Comparison of ENCODE assay signal across 9 cellular contexts in genomic region chr1:155256101-155256852, GRCh38. TPM values are rescaled to one million over a fixed set of nuclear protein-coding genes. Genes with fewer than 3 reads are reported as not detected.
DNase-seq lines count a peak whose midpoint lies in the region; ATAC-seq, FAIRE-seq and TF ChIP-seq lines count a peak whose summit lies in the region.
"Had no signal": no experiment of that assay in that cellular context is flagged by ENCODE, and none has a peak within 500 bp of the region (broad histone marks: within the 10 kb centered on the region; RNA-seq: fewer than 3 reads in every experiment).

No MANE protein-coding gene starts in this region.

- no peaks in the 10 kb centered on the region for H3K27me3 Mint-ChIP-seq in activated T-cell treated with anti-CD3 and anti-CD28 coated beads, Interleukin-2, amount 50 U/mL, for 72 hours (ENCODE audit: low read depth)
- no peaks in the 10 kb centered on the region for H3K27me3 Mint-ChIP-seq in type B pancreatic cell

- H3K4ac ChIP-seq in mesendoderm (ENCODE audit: low read depth, low read length) = no peak overlapping the region

- no peak for TF ChIP-seq CTCF in type B pancreatic cell (conservative IDR thresholded peaks at IDR 0.05)
- no peak for TF ChIP-seq CTCF in GM13977 (IDR thresholded peaks at IDR 0.05; ENCODE audit: extremely low read depth, insufficient read depth, missing control alignments)

- no peak for ATAC-seq in activated T-cell treated with anti-CD3 and anti-CD28 coated beads, Interleukin-2, amount 50 U/mL, for 72 hours (replicated peaks in 1 of 2)

- FAIRE-seq in frontal cortex (lab: Jason Lieb, UNC) = no peak

- H3K27ac Mint-ChIP-seq in activated T-cell treated with anti-CD3 and anti-CD28 coated beads, Interleukin-2, amount 50 U/mL, for 72 hours = no peak overlapping the region
- H3K27ac Mint-ChIP-seq in type B pancreatic cell = peak overlapping the region; percentile 87

- peak overlapping the region; percentile 86 for H3K9ac ChIP-seq in mesendoderm (ENCODE audit: low read length)

- H3K56ac ChIP-seq in mesendoderm (ENCODE audit: low read length) = peak overlapping the region; percentile 95

- peak overlapping the region; percentile 95 for H3K4me2 ChIP-seq in mesendoderm (ENCODE audit: low read length)

- no peak overlapping the region for H4K8ac ChIP-seq in mesendoderm (ENCODE audit: low read depth, low read length)

- H2BK15ac ChIP-seq in mesendoderm (replicated peaks; ENCODE audit: low read depth) = no peak overlapping the region

- in situ Hi-C loops in GM13977 (cut with MboI; ENCODE audit: low pct_unique_long_range_greater_than_20kb, low sequenced_read_pairs, unreplicated experiment) = loop anchor here (25.0 kb wide), 1 partner anchor 331 kb away; no protein-coding TSS in a partner anchor

- H3K4me3 Mint-ChIP-seq in activated T-cell treated with anti-CD3 and anti-CD28 coated beads, Interleukin-2, amount 50 U/mL, for 72 hours = peak overlapping the region; percentile 85 to 92
- peak overlapping the region; percentile 91 for H3K4me3 Mint-ChIP-seq in type B pancreatic cell

- peak overlapping the region; percentile 90 for H3K27ac ChIP-seq in caudate nucleus (ENCODE audit: low read depth, low read length)
- H3K27ac ChIP-seq in mesendoderm (ENCODE audit: low read depth, low read length) = no peak overlapping the region

- H3K4me1 Mint-ChIP-seq in activated T-cell treated with anti-CD3 and anti-CD28 coated beads, Interleukin-2, amount 50 U/mL, for 72 hours (ENCODE audit: low read depth) = peaks cover 47% of the 10 kb centered on the region
- peaks cover 34% of the 10 kb centered on the region for H3K4me1 Mint-ChIP-seq in type B pancreatic cell (ENCODE audit: unreplicated experiment)

- H3K79me1 ChIP-seq in mesendoderm (ENCODE audit: low read length) = peaks cover 8% of the 10 kb centered on the region

- peaks cover 2% of the 10 kb centered on the region for H3K79me2 ChIP-seq in mesendoderm (ENCODE audit: control insufficient read depth, insufficient read depth, low read length)

- DNase-seq in activated T-cell treated with anti-CD3 and anti-CD28 coated beads, Interleukin-2, amount 50 U/mL, for 72 hours = no peak
- DNase-seq in activated T-cell treated with anti-CD3 and anti-CD28 coated beads, Interleukin-2, amount 50 U/mL, for 1 hour = no peak
- DNase-seq in caudate nucleus (lab: John Stamatoyannopoulos, UW) (no peak), mesendoderm (no peak), type B pancreatic cell (ENCODE audit: extremely low spot score, unreplicated experiment) (no peak), frontal cortex (ENCODE audit: low spot score in 2 of 2) (no peak), GM13977 (ENCODE audit: low spot score) (no peak), NCI-H1048 (lab: John Stamatoyannopoulos, UW) (no peak)

- WGBS in mesendoderm (ENCODE audit: extremely low coverage, insufficient coverage, low lambda C conversion rate) = no CpG with 5 or more reads among the region's 19 CpGs

- no peak overlapping the region for H4K5ac ChIP-seq in mesendoderm (ENCODE audit: low read length)

- H3K4me3 ChIP-seq in mesendoderm (ENCODE audit: low read length) = no peak overlapping the region

- H3K4me1 ChIP-seq in mesendoderm (ENCODE audit: control insufficient read depth, low read depth, low read length) = peaks cover 8% of the 10 kb centered on the region

- no peak overlapping the region for H3K18ac ChIP-seq in mesendoderm (ENCODE audit: low read length)

- H2BK120ac ChIP-seq in mesendoderm (ENCODE audit: low read depth, low read length) = no peak overlapping the region

- H3K36me3 Mint-ChIP-seq in activated T-cell treated with anti-CD3 and anti-CD28 coated beads, Interleukin-2, amount 50 U/mL, for 72 hours (ENCODE audit: insufficient read depth in 2 of 2) = peaks cover 8 to 24% of the 10 kb centered on the region in 2 donors
- H3K36me3 Mint-ChIP-seq in type B pancreatic cell = peaks cover 21% of the 10 kb centered on the region

- H3K27me3 ChIP-seq in mesendoderm (ENCODE audit: insufficient read depth, low read length, poor library complexity) = no peaks in the 10 kb centered on the region

- H2BK5ac ChIP-seq in mesendoderm (ENCODE audit: low read length) = no peak overlapping the region

- no peaks in the 10 kb centered on the region for H3K9me3 Mint-ChIP-seq in activated T-cell treated with anti-CD3 and anti-CD28 coated beads, Interleukin-2, amount 50 U/mL, for 72 hours
- no peaks in the 10 kb centered on the region for H3K9me3 Mint-ChIP-seq in type B pancreatic cell

- H3K23ac ChIP-seq in mesendoderm (ENCODE audit: low read length) = no peak overlapping the region

- no peak overlapping the region for H2AK5ac ChIP-seq in mesendoderm (ENCODE audit: low read length)

- peaks cover 3% of the 10 kb centered on the region for H3K36me3 ChIP-seq in mesendoderm (ENCODE audit: control insufficient read depth, insufficient read depth, low read length)

RNA-seq across cellular contexts. Expression of gene ENTREP3, which starts 1.0 kb away (rescaled TPM):
- 10 to 100 TPM; 30.7 to 33.8 TPM for total RNA-seq in activated T-cell treated with anti-CD3 and anti-CD28 coated beads, Interleukin-2, amount 50 U/mL, for 72 hours
- 28.0 TPM for polyA plus RNA-seq in mesendoderm (2013, experiment 1 of 2)
- polyA plus RNA-seq in mesendoderm (2013, experiment 2 of 2) = 27.0 TPM
- total RNA-seq in type B pancreatic cell (ENCODE audit: low replicate concordance) (37.4 and 55.7 TPM in 2 replicates), frontal cortex (2.9 TPM)

RNA-seq across cellular contexts. Expression of gene SCAMP3, which starts 5.9 kb away (rescaled TPM):
- total RNA-seq in activated T-cell treated with anti-CD3 and anti-CD28 coated beads, Interleukin-2, amount 50 U/mL, for 72 hours = 100 to 1,000 TPM; 112 to 114 TPM
- polyA plus RNA-seq in mesendoderm (2013, experiment 1 of 2) = 51.3 TPM
- 49.6 TPM for polyA plus RNA-seq in mesendoderm (2013, experiment 2 of 2)
- total RNA-seq in type B pancreatic cell (ENCODE audit: low replicate concordance) = 52.0 and 58.7 TPM in 2 replicates
- total RNA-seq in frontal cortex = 19.2 TPM

RNA-seq across cellular contexts. Expression of gene CLK2, which starts 17.0 kb away (rescaled TPM):
- total RNA-seq in activated T-cell treated with anti-CD3 and anti-CD28 coated beads, Interleukin-2, amount 50 U/mL, for 72 hours = 10 to 100 TPM; 72.4 to 77.9 TPM
- polyA plus RNA-seq in mesendoderm (2013, experiment 1 of 2) = 51.4 TPM
- polyA plus RNA-seq in mesendoderm (2013, experiment 2 of 2) = 48.2 TPM
- total RNA-seq in type B pancreatic cell (ENCODE audit: low replicate concordance) (61.5 and 96.8 TPM in 2 replicates), frontal cortex (25.3 TPM)

RNA-seq across cellular contexts. Expression of gene HCN3, which starts 21.0 kb away (rescaled TPM):
- total RNA-seq in activated T-cell treated with anti-CD3 and anti-CD28 coated beads, Interleukin-2, amount 50 U/mL, for 72 hours = 1 to 10 TPM; 3.6 to 4.1 TPM
- polyA plus RNA-seq in mesendoderm (2013, experiment 1 of 2) = 1.5 TPM
- 1.4 TPM for polyA plus RNA-seq in mesendoderm (2013, experiment 2 of 2)
- total RNA-seq in type B pancreatic cell (ENCODE audit: low replicate concordance) (9.5 and 10.6 TPM in 2 replicates), frontal cortex (11.8 TPM)

RNA-seq across cellular contexts. Expression of gene PKLR, which starts 45.0 kb away (rescaled TPM):
- total RNA-seq in activated T-cell treated with anti-CD3 and anti-CD28 coated beads, Interleukin-2, amount 50 U/mL, for 72 hours = not detected
- polyA plus RNA-seq in mesendoderm (2013, experiment 1 of 2) = 0.28 TPM
- 0.35 TPM for polyA plus RNA-seq in mesendoderm (2013, experiment 2 of 2)
- total RNA-seq in type B pancreatic cell (ENCODE audit: low replicate concordance) = 1.0 and 2.4 TPM in 2 replicates
- total RNA-seq in frontal cortex = not detected
- total RNA-seq: RPMI7951 had no signal
